In the genomic region with DNA sequence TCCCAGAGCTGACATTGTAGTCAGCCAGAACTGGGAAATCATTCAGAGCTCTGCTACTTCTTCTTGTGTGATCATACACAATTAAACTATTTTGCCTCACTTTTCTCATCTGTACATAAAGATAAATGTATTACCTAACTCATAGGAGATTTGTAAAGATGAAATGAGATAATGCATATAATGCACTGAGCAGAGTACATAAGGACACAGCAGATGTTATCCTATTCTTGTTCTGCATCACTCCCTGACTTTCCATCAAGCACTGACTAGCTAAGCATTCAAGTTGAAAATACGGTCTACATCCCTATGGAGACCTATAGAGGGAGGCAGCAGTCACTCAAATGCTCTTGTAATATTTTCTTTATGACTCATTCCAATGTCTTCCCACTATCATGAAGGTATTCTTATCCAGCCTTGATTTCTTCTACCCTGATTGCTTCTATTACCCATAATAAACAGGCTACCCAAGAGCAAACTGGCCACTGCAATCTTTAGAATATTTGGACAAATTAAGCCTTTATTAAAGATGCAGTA, we compare ENCODE assay signal across 22 cellular contexts. TPM values are rescaled to one million over a fixed set of nuclear protein-coding genes. Genes with fewer than 3 reads are reported as not detected.
A peak's percentile ranks its signal among the peaks of the same experiment; 100 is the strongest.
DNase-seq lines count a peak whose midpoint lies in the region; ATAC-seq, FAIRE-seq and TF ChIP-seq lines count a peak whose summit lies in the region.
"Had no signal": no experiment of that assay in that cellular context is flagged by ENCODE, and none has a peak within 500 bp of the region (broad histone marks: within the 10 kb centered on the region; RNA-seq: fewer than 3 reads in every experiment).

No MANE protein-coding gene starts in this region.

- TF ChIP-seq POLR2A in breast epithelium (IDR thresholded peaks at IDR 0.05) (no peak), endothelial cell of umbilical vein (IDR thresholded peaks at IDR 0.05; ENCODE audit: low read depth, low read length) (no peak), H54 (IDR thresholded peaks at IDR 0.05; ENCODE audit: low read depth, low read length) (no peak)

- H3K27me3 ChIP-seq in breast epithelium (no peaks in the 10 kb centered on the region), endothelial cell of umbilical vein (ENCODE audit: control insufficient read depth in 2 of 2, insufficient read depth in 2 of 2, low read length in 2 of 2) (no peaks in the 10 kb centered on the region)
- H3K27me3 ChIP-seq: upper lobe of right lung had no signal

- POLR2A ChIA-PET in MCF 10A (lab: Yijun Ruan, JAX) (no interaction called here), endothelial cell of umbilical vein (lab: Charles Lee) (no interaction called here)
- POLR2A ChIA-PET in activated CD8-positive, alpha-beta T cell treated with anti-CD3 and anti-CD28 coated beads, Interleukin-2, amount 10 ng/mL, durations not matched to agents 7 days and 5 days (lab: Charles Lee) = no interaction called here

- H3K9me3 ChIP-seq in breast epithelium (no peaks in the 10 kb centered on the region), endothelial cell of umbilical vein (replicated peaks; ENCODE audit: control insufficient read depth, insufficient read depth, low read length) (no peaks in the 10 kb centered on the region)
- H3K9me3 ChIP-seq: A549, HAP-1, upper lobe of right lung had no signal

- ATAC-seq in GM18907 (IDR thresholded peaks at IDR 0.05; ENCODE audit: unreplicated experiment) (no peak), HG02588 (IDR thresholded peaks at IDR 0.05; ENCODE audit: unreplicated experiment) (no peak)
- no peak for ATAC-seq in activated CD8-positive, alpha-beta T cell treated with anti-CD3 and anti-CD28 coated beads, Interleukin-2, amount 10 ng/mL, durations not matched to agents 7 days and 5 days
- ATAC-seq: A549; activated CD8-positive, alpha-beta T cell treated with anti-CD3 and anti-CD28 coated beads for 36 hours; left lobe of liver; naive thymus-derived CD4-positive, alpha-beta T cell; stimulated activated naive CD8-positive, alpha-beta T cell treated with anti-CD3 and anti-CD28 coated beads, Interleukin-15, amount 100 ng/mL, for 72 hours; upper lobe of right lung had no signal

- no peaks in the 10 kb centered on the region for H3K36me3 ChIP-seq in breast epithelium
- H3K36me3 ChIP-seq in endothelial cell of umbilical vein (ENCODE audit: control insufficient read depth in 2 of 2, extremely low read depth in 1 of 2, insufficient read depth in 2 of 2, low read length in 2 of 2) = no peaks in the 10 kb centered on the region
- H3K36me3 ChIP-seq: HAP-1, upper lobe of right lung, WERI-Rb-1 had no signal

- H3K9me1 ChIP-seq in endothelial cell of umbilical vein (replicated peaks; ENCODE audit: control insufficient read depth, extremely low read depth, insufficient read depth, low read length) = no peaks in the 10 kb centered on the region

- CTCF ChIA-PET in MCF 10A (lab: Yijun Ruan, JAX) (interaction anchor here (1.3 to 2.5 kb wide), 3 partner anchors 10 to 391 kb away, joined by 4 to 23 read pairs (median 7); no protein-coding TSS in a partner anchor), endothelial cell of umbilical vein (lab: Charles Lee) (interaction anchor here (0.6 to 3.1 kb wide), 5 partner anchors 8 to 60 kb away, joined by 3 to 23 read pairs (median 6); no protein-coding TSS in a partner anchor)
- CTCF ChIA-PET in activated CD8-positive, alpha-beta T cell treated with anti-CD3 and anti-CD28 coated beads, Interleukin-2, amount 10 ng/mL, durations not matched to agents 7 days and 5 days (lab: Charles Lee) = no interaction called here

- TF ChIP-seq CTCF in MCF 10A (IDR thresholded peaks at IDR 0.05; ENCODE audit: unreplicated experiment) (no peak), breast epithelium (IDR thresholded peaks at IDR 0.05) (no peak), endothelial cell of umbilical vein (IDR thresholded peaks at IDR 0.05; ENCODE audit: extremely low read depth in 1 of 2, insufficient read depth in 1 of 2, low read depth in 1 of 2, low read length in 2 of 2) (no peak)

- H3K4me1 Mint-ChIP-seq in MCF 10A (ENCODE audit: insufficient read depth, unreplicated experiment) = peaks cover 32% of the 10 kb centered on the region
- H3K4me1 Mint-ChIP-seq in activated CD8-positive, alpha-beta T cell treated with anti-CD3 and anti-CD28 coated beads, Interleukin-2, amount 10 ng/mL, durations not matched to agents 7 days and 5 days (ENCODE audit: low read depth) = no peaks in the 10 kb centered on the region
- H3K4me1 Mint-ChIP-seq: naive thymus-derived CD4-positive, alpha-beta T cell; stimulated activated naive CD8-positive, alpha-beta T cell treated with anti-CD3 and anti-CD28 coated beads, Interleukin-15, amount 100 ng/mL, for 72 hours had no signal

- peaks cover 6% of the 10 kb centered on the region for H3K36me3 Mint-ChIP-seq in MCF 10A (ENCODE audit: insufficient read depth, unreplicated experiment)
- H3K36me3 Mint-ChIP-seq in activated CD8-positive, alpha-beta T cell treated with anti-CD3 and anti-CD28 coated beads, Interleukin-2, amount 10 ng/mL, durations not matched to agents 7 days and 5 days (ENCODE audit: low read depth) = no peaks in the 10 kb centered on the region
- H3K36me3 Mint-ChIP-seq: naive thymus-derived CD4-positive, alpha-beta T cell had no signal

- dilution Hi-C loops in endothelial cell of umbilical vein (cut with MboI; ENCODE audit: extremely low pct_ligation_motif_present, low sequenced_read_pairs) = no loop called here

- H3K4me2 ChIP-seq in endothelial cell of umbilical vein (ENCODE audit: insufficient read depth, low read length) = no peak overlapping the region
- H3K4me2 ChIP-seq: A549 had no signal

- no peaks in the 10 kb centered on the region for H3K27me3 Mint-ChIP-seq in MCF 10A (ENCODE audit: insufficient read depth, unreplicated experiment)
- H3K27me3 Mint-ChIP-seq in activated CD8-positive, alpha-beta T cell treated with anti-CD3 and anti-CD28 coated beads, Interleukin-2, amount 10 ng/mL, durations not matched to agents 7 days and 5 days (ENCODE audit: low read depth) = no peaks in the 10 kb centered on the region
- H3K27me3 Mint-ChIP-seq: activated CD8-positive, alpha-beta T cell treated with anti-CD3 and anti-CD28 coated beads for 36 hours; CD4-positive, alpha-beta T cell; naive thymus-derived CD4-positive, alpha-beta T cell; stimulated activated naive CD8-positive, alpha-beta T cell treated with anti-CD3 and anti-CD28 coated beads, Interleukin-15, amount 100 ng/mL, for 72 hours had no signal

- intact Hi-C loops in MCF 10A (cut with micrococcal nuclease) (loop anchor here (5.0 kb wide), 1 partner anchor 60 kb away; no protein-coding TSS in a partner anchor), breast epithelium (cut with DNase I; ENCODE audit: low total_unique reads) (no loop called here), endothelial cell of umbilical vein (cut with micrococcal nuclease) (loop anchor here (5.0 kb wide), 3 partner anchors 120 to 1460 kb away; a partner anchor contains a TSS)

- H3K27ac ChIP-seq in breast epithelium (no peak overlapping the region), endothelial cell of umbilical vein (ENCODE audit: insufficient read depth, low read depth, low read length) (no peak overlapping the region)
- H3K27ac ChIP-seq: A549, upper lobe of right lung, WERI-Rb-1 had no signal

- H3K4me3 ChIP-seq in breast epithelium = no peak overlapping the region
- H3K4me3 ChIP-seq in endothelial cell of umbilical vein (replicated peaks in 1 of 3; ENCODE audit: insufficient read depth in 1 of 3, low read depth in 1 of 3, low read length in 3 of 3) = no peak overlapping the region
- H3K4me3 ChIP-seq: A549, HAP-1, upper lobe of right lung had no signal

- H3K9ac ChIP-seq in endothelial cell of umbilical vein (replicated peaks; ENCODE audit: extremely low read depth, insufficient read depth, low read length) = no peak overlapping the region

- no peaks in the 10 kb centered on the region for H3K79me2 ChIP-seq in endothelial cell of umbilical vein (ENCODE audit: control insufficient read depth, insufficient read depth, low read length)

- no peaks in the 10 kb centered on the region for H4K20me1 ChIP-seq in endothelial cell of umbilical vein (replicated peaks; ENCODE audit: control insufficient read depth, extremely low read depth, insufficient read depth, low read length)

- H3K27ac Mint-ChIP-seq in MCF 10A (ENCODE audit: low read depth, unreplicated experiment) = peak overlapping the region; percentile 24
- no peak overlapping the region for H3K27ac Mint-ChIP-seq in activated CD8-positive, alpha-beta T cell treated with anti-CD3 and anti-CD28 coated beads, Interleukin-2, amount 10 ng/mL, durations not matched to agents 7 days and 5 days
- H3K27ac Mint-ChIP-seq: activated CD8-positive, alpha-beta T cell treated with anti-CD3 and anti-CD28 coated beads for 36 hours; CD4-positive, alpha-beta T cell; endodermal cell; naive thymus-derived CD4-positive, alpha-beta T cell; stimulated activated naive CD8-positive, alpha-beta T cell treated with anti-CD3 and anti-CD28 coated beads, Interleukin-15, amount 100 ng/mL, for 72 hours had no signal

- FAIRE-seq in endothelial cell of umbilical vein (lab: Jason Lieb, UNC) (no peak), H54 (lab: Jason Lieb, UNC) (no peak)
- FAIRE-seq: A549, G401.6 had no signal

- H3K4me1 ChIP-seq in breast epithelium = no peaks in the 10 kb centered on the region
- H3K4me1 ChIP-seq in endothelial cell of umbilical vein (ENCODE audit: control insufficient read depth, extremely low read depth, insufficient read depth, low read length) = peaks cover 29% of the 10 kb centered on the region
- H3K4me1 ChIP-seq: A549, upper lobe of right lung had no signal

- no peak overlapping the region for H2AFZ ChIP-seq in endothelial cell of umbilical vein (ENCODE audit: low read depth, low read length)

- DNase-seq in MCF 10A (ENCODE audit: unreplicated experiment) (peak; percentile 70), breast epithelium (ENCODE audit: low spot score in 2 of 2) (no peak), RPMI7951 (ENCODE audit: low read depth) (peak; percentile 34), endothelial cell of umbilical vein (ENCODE audit: low read depth, low spot score) (peak; percentile 49), H54 (ENCODE audit: insufficient read length, low spot score) (no peak)
- DNase-seq in activated CD8-positive, alpha-beta T cell treated with anti-CD3 and anti-CD28 coated beads, Interleukin-2, amount 10 ng/mL, durations not matched to agents 7 days and 5 days = no peak
- DNase-seq: activated CD8-positive, alpha-beta T cell treated with anti-CD3 and anti-CD28 coated beads for 36 hours; CD4-positive, alpha-beta T cell; cerebellar nuclear complex; endodermal cell; MV-4-11; naive thymus-derived CD4-positive, alpha-beta T cell; posterior cingulate gyrus; stimulated activated naive CD8-positive, alpha-beta T cell treated with anti-CD3 and anti-CD28 coated beads, Interleukin-15, amount 100 ng/mL, for 72 hours; upper lobe of right lung; WERI-Rb-1 had no signal

- no TSS peak for BruUV-seq in MCF 10A (replicated peaks; lab: Mats Ljungman, UMichigan)
- BruUV-seq in endothelial cell of umbilical vein (replicated peaks; lab: Mats Ljungman, UMichigan) = no TSS peak

- H3K9me3 Mint-ChIP-seq in MCF 10A (ENCODE audit: unreplicated experiment) = peaks cover 7% of the 10 kb centered on the region
- H3K9me3 Mint-ChIP-seq in activated CD8-positive, alpha-beta T cell treated with anti-CD3 and anti-CD28 coated beads, Interleukin-2, amount 10 ng/mL, durations not matched to agents 7 days and 5 days (ENCODE audit: insufficient read depth) = no peaks in the 10 kb centered on the region
- H3K9me3 Mint-ChIP-seq: activated CD8-positive, alpha-beta T cell treated with anti-CD3 and anti-CD28 coated beads for 36 hours; CD4-positive, alpha-beta T cell; endodermal cell; stimulated activated naive CD8-positive, alpha-beta T cell treated with anti-CD3 and anti-CD28 coated beads, Interleukin-15, amount 100 ng/mL, for 72 hours had no signal

- H3K4me3 Mint-ChIP-seq in MCF 10A (ENCODE audit: unreplicated experiment) = no peak overlapping the region
- H3K4me3 Mint-ChIP-seq in activated CD8-positive, alpha-beta T cell treated with anti-CD3 and anti-CD28 coated beads, Interleukin-2, amount 10 ng/mL, durations not matched to agents 7 days and 5 days = no peak overlapping the region
- H3K4me3 Mint-ChIP-seq: activated CD8-positive, alpha-beta T cell treated with anti-CD3 and anti-CD28 coated beads for 36 hours; CD4-positive, alpha-beta T cell; endodermal cell; naive thymus-derived CD4-positive, alpha-beta T cell; stimulated activated naive CD8-positive, alpha-beta T cell treated with anti-CD3 and anti-CD28 coated beads, Interleukin-15, amount 100 ng/mL, for 72 hours had no signal

RNA-seq across cellular contexts. Expression of a gene that starts 16.3 kb away (rescaled TPM):
- total RNA-seq in MCF 10A (2022) = 11.9 and 18.9 TPM in 2 replicates
- total RNA-seq in breast epithelium = 1 to 10 TPM; 1.2 to 9.6 (median 3.6) TPM
- total RNA-seq in RPMI7951 (2014; rRNA removed; shearing (Covaris generic)) = 0.78 and 1.3 TPM in 2 replicates
- total RNA-seq in endothelial cell of umbilical vein = 0.91 and 2.3 TPM in 2 replicates
- polyA plus RNA-seq in endothelial cell of umbilical vein = 0.88 and 1.2 TPM in 2 replicates
- 2.3 and 2.5 TPM in 2 replicates for polyA plus RNA-seq in endothelial cell of umbilical vein (2011; cell fraction: cytosol; rRNA removed)
- polyA plus RNA-seq in endothelial cell of umbilical vein (2011; cell fraction: nucleus; rRNA removed) = 1.6 and 1.9 TPM in 2 replicates
- 7.9 and 9.9 TPM in 2 replicates for polyA plus RNA-seq in endothelial cell of umbilical vein (2012)
- polyA minus RNA-seq in endothelial cell of umbilical vein = 1.1 and 1.2 TPM in 2 replicates
- not detected for polyA minus RNA-seq in endothelial cell of umbilical vein (2011; cell fraction: cytosol; rRNA and poly(A)+ RNA removed)
- 1.8 and 2.4 TPM in 2 replicates for polyA minus RNA-seq in endothelial cell of umbilical vein (2011; cell fraction: nucleus; rRNA and poly(A)+ RNA removed)
- total RNA-seq in activated CD8-positive, alpha-beta T cell treated with anti-CD3 and anti-CD28 coated beads, Interleukin-2, amount 10 ng/mL, durations not matched to agents 7 days and 5 days = not detected
- total RNA-seq: activated CD8-positive, alpha-beta T cell treated with anti-CD3 and anti-CD28 coated beads for 36 hours; CD4-positive, alpha-beta T cell; left lobe of liver; naive thymus-derived CD4-positive, alpha-beta T cell had no signal
- polyA plus RNA-seq: naive thymus-derived CD4-positive, alpha-beta T cell had no signal

Comparison
In these comparisons a context has a peak if more than half of its experiments do, and no peak if none do; other contexts are left out.
1. DNase-seq: peak in MCF 10A (single experiment), RPMI7951 (single experiment) and endothelial cell of umbilical vein (single experiment); none in breast epithelium (0 of 2), H54 (single experiment) and activated CD8-positive, alpha-beta T cell treated with anti-CD3 and anti-CD28 coated beads, Interleukin-2, amount 10 ng/mL, durations not matched to agents 7 days and 5 days (single experiment).